9 cellular contexts compared by ENCODE assay signal in genomic region chr2:46569061-46569560, GRCh38. TPM values are rescaled to one million over a fixed set of nuclear protein-coding genes. Genes with fewer than 3 reads are reported as not detected.
DNase-seq lines count a peak whose midpoint lies in the region; ATAC-seq and TF ChIP-seq lines count a peak whose summit lies in the region.
"Had no signal": no experiment of that assay in that cellular context is flagged by ENCODE, and none has a peak within 500 bp of the region (broad histone marks: within the 10 kb centered on the region; RNA-seq: fewer than 3 reads in every experiment).

No MANE protein-coding gene starts in this region.

- CTCF ChIA-PET in activated CD4-positive, alpha-beta T cell treated with anti-CD3 and anti-CD28 coated beads for 36 hours (lab: Charles Lee), result interaction anchor here (1.2 to 1.3 kb wide), 2 partner anchors 10 to 15 kb away, joined by 5 to 6 read pairs; no protein-coding TSS in a partner anchor
- CTCF ChIA-PET in PC-3 (lab: Charles Lee), result interaction anchor here (0.6 kb wide), 1 partner anchor 582 kb away, joined by 5 read pairs; no protein-coding TSS in a partner anchor

- in situ Hi-C loops in HAP-1 (cut with MboI; ENCODE audit: low sequenced_read_pairs), result no loop called here

- H4K20me1 ChIP-seq in PC-3 (ENCODE audit: low read length), result no peaks in the 10 kb centered on the region

- intact Hi-C loops in activated CD4-positive, alpha-beta T cell treated with anti-CD3 and anti-CD28 coated beads for 36 hours (cut with DNase I, micrococcal nuclease), result no loop called here
- intact Hi-C loops in PC-3 (cut with micrococcal nuclease), result no loop called here

- DNase-seq in AG10803 (ENCODE audit: low read depth) (peak; percentile 49), coronary artery (ENCODE audit: low spot score) (no peak), HAP-1 (ENCODE audit: low spot score in 2 of 2) (no peak), PC-3 (no peak)
- no peak for DNase-seq in activated CD4-positive, alpha-beta T cell treated with anti-CD3 and anti-CD28 coated beads for 36 hours

- H3K36me3 ChIP-seq in rectal smooth muscle tissue (ENCODE audit: control insufficient read depth, insufficient read depth, low read length) (no peaks in the 10 kb centered on the region), HAP-1 (replicated peaks) (no peaks in the 10 kb centered on the region), PC-3 (ENCODE audit: low read depth, low read length) (no peaks in the 10 kb centered on the region)

- H3K9me3 Mint-ChIP-seq in activated CD4-positive, alpha-beta T cell treated with anti-CD3 and anti-CD28 coated beads for 36 hours (ENCODE audit: low read depth), result no peaks in the 10 kb centered on the region

- no peaks in the 10 kb centered on the region for H3K9me2 ChIP-seq in PC-3 (replicated peaks; ENCODE audit: low read length)

- no peak overlapping the region for H2AFZ ChIP-seq in PC-3 (ENCODE audit: low read length)

- BruUV-seq in PC-3 (replicated peaks; lab: Mats Ljungman, UMichigan), result no TSS peak

- no peak overlapping the region for H3K9ac ChIP-seq in rectal smooth muscle tissue (ENCODE audit: low read length)
- H3K9ac ChIP-seq in PC-3 (ENCODE audit: low read length), result no peak overlapping the region

- H3K4me2 ChIP-seq in PC-3 (ENCODE audit: low read length), result no peak overlapping the region

- TF ChIP-seq CTCF in AG10803 (conservative IDR thresholded peaks at IDR 0.05; ENCODE audit: low read length), result no peak
- no peak for TF ChIP-seq CTCF in coronary artery (IDR thresholded peaks at IDR 0.05)
- TF ChIP-seq CTCF in PC-3 (conservative IDR thresholded peaks at IDR 0.05; ENCODE audit: low read depth, low read length), result no peak

- H3K4me3 Mint-ChIP-seq in activated CD4-positive, alpha-beta T cell treated with anti-CD3 and anti-CD28 coated beads for 36 hours, result no peak overlapping the region

- no peaks in the 10 kb centered on the region for H3F3A ChIP-seq in PC-3 (ENCODE audit: low read length, unreplicated experiment)

- H3K27me3 ChIP-seq in rectal smooth muscle tissue (ENCODE audit: control insufficient read depth, insufficient read depth, low read length) (no peaks in the 10 kb centered on the region), HAP-1 (ENCODE audit: low read depth) (no peaks in the 10 kb centered on the region), PC-3 (ENCODE audit: low read length) (no peaks in the 10 kb centered on the region)

- no peak overlapping the region for H3K27ac Mint-ChIP-seq in activated CD4-positive, alpha-beta T cell treated with anti-CD3 and anti-CD28 coated beads for 36 hours

- POLR2A ChIA-PET in activated CD4-positive, alpha-beta T cell treated with anti-CD3 and anti-CD28 coated beads for 36 hours (lab: Charles Lee), result no interaction called here
- POLR2A ChIA-PET in PC-3 (lab: Charles Lee; ENCODE audit: unreplicated experiment), result no interaction called here

- H3K27me3 Mint-ChIP-seq in activated CD4-positive, alpha-beta T cell treated with anti-CD3 and anti-CD28 coated beads for 36 hours, result no peaks in the 10 kb centered on the region

- H3K4me1 ChIP-seq in rectal smooth muscle tissue (ENCODE audit: control insufficient read depth, insufficient read depth, low read length) (peaks cover 33% of the 10 kb centered on the region), HAP-1 (peaks cover 5% of the 10 kb centered on the region), PC-3 (ENCODE audit: insufficient read depth, low read length) (no peaks in the 10 kb centered on the region)

- peaks cover 4% of the 10 kb centered on the region for H3K36me3 Mint-ChIP-seq in activated CD4-positive, alpha-beta T cell treated with anti-CD3 and anti-CD28 coated beads for 36 hours (ENCODE audit: low read depth)

- ATAC-seq in GM19455 (IDR thresholded peaks at IDR 0.05; ENCODE audit: unreplicated experiment) (peak; percentile 65), HG03521 (IDR thresholded peaks at IDR 0.05; ENCODE audit: unreplicated experiment) (peak; percentile 66), PC-3 (no peak)
- ATAC-seq in activated CD4-positive, alpha-beta T cell treated with anti-CD3 and anti-CD28 coated beads for 36 hours, result no peak

- no peaks in the 10 kb centered on the region for H3K4me1 Mint-ChIP-seq in activated CD4-positive, alpha-beta T cell treated with anti-CD3 and anti-CD28 coated beads for 36 hours

- H3K4me3 ChIP-seq in AG10803 (ENCODE audit: low read length), result no peak overlapping the region
- peak overlapping the region; percentile 17 for H3K4me3 ChIP-seq in coronary artery
- no peak overlapping the region for H3K4me3 ChIP-seq in rectal smooth muscle tissue (ENCODE audit: low read length)
- H3K4me3 ChIP-seq in HAP-1, result no peak overlapping the region
- H3K4me3 ChIP-seq in PC-3 (ENCODE audit: low read length), result no peak overlapping the region

- H3K27ac ChIP-seq in coronary artery, result peak overlapping the region; percentile 67 to 74
- H3K27ac ChIP-seq in rectal smooth muscle tissue (ENCODE audit: low read depth, low read length), result peak overlapping the region; percentile 72
- no peak overlapping the region for H3K27ac ChIP-seq in PC-3 (ENCODE audit: low read length)
- H3K27ac ChIP-seq: C4-2B had no signal

- no peaks in the 10 kb centered on the region for H3K79me2 ChIP-seq in PC-3 (ENCODE audit: low read length)

- no peaks in the 10 kb centered on the region for H3K9me3 ChIP-seq in HAP-1
- no peaks in the 10 kb centered on the region for H3K9me3 ChIP-seq in PC-3 (ENCODE audit: low read length)

RNA-seq across cellular contexts. Expression of gene ATP6V1E2, which starts 26.7 kb away (rescaled TPM):
- total RNA-seq in activated CD4-positive, alpha-beta T cell treated with anti-CD3 and anti-CD28 coated beads for 36 hours, result 1 to 10 TPM; 7.0 to 7.9 TPM
- 11.5 and 17.3 TPM in 2 replicates for total RNA-seq in PC-3 (2014; rRNA removed)

RNA-seq across cellular contexts. Expression of gene RHOQ, which starts 26.8 kb away (rescaled TPM):
- 10 to 100 TPM in 1 of 2 experiments, 1 to 10 TPM in 1; 9.7 to 17.0 TPM for total RNA-seq in activated CD4-positive, alpha-beta T cell treated with anti-CD3 and anti-CD28 coated beads for 36 hours
- 24.5 and 40.8 TPM in 2 replicates for total RNA-seq in PC-3 (2014; rRNA removed)

RNA-seq across cellular contexts. Expression of gene PIGF, which starts 47.7 kb away (rescaled TPM):
- total RNA-seq in activated CD4-positive, alpha-beta T cell treated with anti-CD3 and anti-CD28 coated beads for 36 hours, result 10 to 100 TPM; 25.7 to 33.3 TPM
- 10.5 and 17.0 TPM in 2 replicates for total RNA-seq in PC-3 (2014; rRNA removed)

RNA-seq across cellular contexts. Expression of gene CRIPT, which starts 47.9 kb away (rescaled TPM):
- total RNA-seq in activated CD4-positive, alpha-beta T cell treated with anti-CD3 and anti-CD28 coated beads for 36 hours, result 1 to 10 TPM; 7.4 to 9.0 TPM
- 7.7 and 8.9 TPM in 2 replicates for total RNA-seq in PC-3 (2014; rRNA removed)

Comparison
In these comparisons a context has a peak if more than half of its experiments do, and no peak if none do; other contexts are left out.
1. ATAC-seq: peak in GM19455 (single experiment) and HG03521 (single experiment); none in activated CD4-positive, alpha-beta T cell treated with anti-CD3 and anti-CD28 coated beads for 36 hours (single experiment) and PC-3 (single experiment).